In genomic region chr4:117755438-117755837, GRCh38 we compare ENCODE assay signal across 27 cellular contexts.
"Had no signal": no experiment of that assay in that cellular context is flagged by ENCODE, and none has a peak within 500 bp of the region (broad histone marks: within the 10 kb centered on the region; RNA-seq: fewer than 3 reads in every experiment).

No MANE protein-coding gene starts in this region.

- H3K36me3 ChIP-seq: colonic mucosa, esophagus muscularis mucosa, esophagus squamous epithelium, gastrocnemius medialis, gastroesophageal sphincter, heart left ventricle, heart right ventricle had no signal

- H3K9me3 ChIP-seq: colonic mucosa, esophagus squamous epithelium, gastrocnemius medialis had no signal

- ATAC-seq: effector memory CD8-positive, alpha-beta T cell; esophagus mucosa; foreskin keratinocyte; gastrocnemius medialis; gastroesophageal sphincter; heart left ventricle; heart right ventricle had no signal

- H3K4me1 Mint-ChIP-seq: endodermal cell had no signal

- H3K4me1 ChIP-seq: colonic mucosa, esophagus muscularis mucosa, esophagus squamous epithelium, foreskin keratinocyte, gastrocnemius medialis, gastroesophageal sphincter, heart left ventricle, heart right ventricle had no signal

- H3K4me3 ChIP-seq: colonic mucosa, coronary artery, esophagus muscularis mucosa, esophagus squamous epithelium, gastrocnemius medialis, gastroesophageal sphincter, heart left ventricle, heart right ventricle had no signal

- H3K27me3 ChIP-seq: colonic mucosa, esophagus muscularis mucosa, esophagus squamous epithelium, foreskin keratinocyte, gastrocnemius medialis, gastroesophageal sphincter, heart left ventricle, heart right ventricle had no signal

- FAIRE-seq: colon, endometrium, endothelial cell of umbilical vein had no signal

- H3K4me3 Mint-ChIP-seq: dendritic cell treated with granulocyte-macrophage colony-stimulating factor and Interleukin-4, amounts not matched to agents 40 ng/mL and 50 ng/mL, for 4 days; effector memory CD8-positive, alpha-beta T cell; endodermal cell had no signal

- DNase-seq: colonic mucosa; cortex of kidney; dermis blood vessel endothelial cell; effector CD4-positive, alpha-beta T cell; effector CD8-positive, alpha-beta T cell; effector memory CD4-positive, alpha-beta T cell; effector memory CD8-positive, alpha-beta T cell; endodermal cell; erythroblast; esophagus squamous epithelium; foreskin fibroblast; foreskin keratinocyte; foreskin melanocyte; gastrocnemius medialis; glutamatergic neuron; head of caudate nucleus; heart left ventricle; heart right ventricle had no signal

- H3K27ac ChIP-seq: colonic mucosa, coronary artery, epithelial cell of prostate, esophagus muscularis mucosa, esophagus squamous epithelium, foreskin keratinocyte, gastrocnemius medialis, gastroesophageal sphincter, heart left ventricle, heart right ventricle had no signal

- H3K27me3 Mint-ChIP-seq: dendritic cell treated with granulocyte-macrophage colony-stimulating factor and Interleukin-4, amounts not matched to agents 40 ng/mL and 50 ng/mL, for 4 days; effector memory CD8-positive, alpha-beta T cell had no signal

- H3K27ac Mint-ChIP-seq: dendritic cell treated with granulocyte-macrophage colony-stimulating factor and Interleukin-4, amounts not matched to agents 40 ng/mL and 50 ng/mL, for 4 days; effector memory CD8-positive, alpha-beta T cell; endodermal cell had no signal
